In genomic region chr10:47207280-47207613, GRCh38 we compare ENCODE assay signal across 14 cellular contexts.
DNase-seq lines count a peak whose midpoint lies in the region; ATAC-seq and TF ChIP-seq lines count a peak whose summit lies in the region.
"Had no signal": no experiment of that assay in that cellular context is flagged by ENCODE, and none has a peak within 500 bp of the region (broad histone marks: within the 10 kb centered on the region; RNA-seq: fewer than 3 reads in every experiment).

No MANE protein-coding gene starts in this region.

- intact Hi-C loops in activated CD8-positive, alpha-beta T cell treated with anti-CD3 and anti-CD28 coated beads for 36 hours (cut with micrococcal nuclease): loop anchor here (5.0 kb wide), 1 partner anchor 50 kb away; no protein-coding TSS in a partner anchor

- H3K4me3 ChIP-seq in AG10803 (ENCODE audit: low read length): no peak overlapping the region
- no peak overlapping the region for H3K4me3 ChIP-seq in GM23338
- H3K4me3 ChIP-seq in hepatocyte: no peak overlapping the region

- H3K27me3 ChIP-seq in GM23338 (ENCODE audit: insufficient read depth) (no peaks in the 10 kb centered on the region), hepatocyte (no peaks in the 10 kb centered on the region)

- peaks cover 10% of the 10 kb centered on the region for H3K9me3 Mint-ChIP-seq in GM23338
- peaks cover 12% of the 10 kb centered on the region for H3K9me3 Mint-ChIP-seq in activated CD8-positive, alpha-beta T cell treated with anti-CD3 and anti-CD28 coated beads for 36 hours
- H3K9me3 Mint-ChIP-seq: natural killer cell had no signal

- no peak overlapping the region for H3K27ac ChIP-seq in GM23338 (ENCODE audit: low read depth)
- no peak overlapping the region for H3K27ac ChIP-seq in hepatocyte
- H3K27ac ChIP-seq in caudate nucleus (ENCODE audit: low read depth, low read length): no peak overlapping the region
- H3K27ac ChIP-seq: C4-2B had no signal

- DNase-seq in AG10803 (ENCODE audit: low read depth) (peak; percentile 5), GM23338 (ENCODE audit: low spot score) (no peak), hepatocyte (ENCODE audit: low spot score) (peak; percentile 49), mucosa of gallbladder (ENCODE audit: low spot score) (no peak), NCI-H526 treated with DMSO at 0.1 percent for 48 hours (lab: John Stamatoyannopoulos, UW) (no peak), caudate nucleus (lab: John Stamatoyannopoulos, UW) (no peak)
- peak; percentile 42 for DNase-seq in activated CD8-positive, alpha-beta T cell treated with anti-CD3 and anti-CD28 coated beads for 36 hours
- DNase-seq: activated CD8-positive, alpha-beta memory T cell treated with anti-CD3 and anti-CD28 coated beads, Interleukin-2, amount 50 U/mL, for 48 hours; immature natural killer cell; natural killer cell; NCI-H1436 treated with DMSO at 0.1 percent for 48 hours had no signal

- no peak overlapping the region for H3K4me3 Mint-ChIP-seq in GM23338
- peak overlapping the region; percentile 51 for H3K4me3 Mint-ChIP-seq in activated CD8-positive, alpha-beta T cell treated with anti-CD3 and anti-CD28 coated beads for 36 hours
- H3K4me3 Mint-ChIP-seq: immature natural killer cell; natural killer cell; T-helper 1 cell treated with Interleukin-12 subunit alpha and Interleukin-12 subunit beta and Interleukin-4 antibody, amounts not matched to agents 30 μg/mL and 1 μg/mL, for 36 hours had no signal

- H3K27me3 Mint-ChIP-seq in GM23338 (ENCODE audit: insufficient read depth, low read depth, poor library complexity): peaks cover 3% of the 10 kb centered on the region
- H3K27me3 Mint-ChIP-seq in activated CD8-positive, alpha-beta T cell treated with anti-CD3 and anti-CD28 coated beads for 36 hours: no peaks in the 10 kb centered on the region

- H3K9me3 ChIP-seq in hepatocyte (ENCODE audit: low read depth): no peaks in the 10 kb centered on the region

- no peak for TF ChIP-seq CTCF in AG10803 (conservative IDR thresholded peaks at IDR 0.05; ENCODE audit: low read length)
- TF ChIP-seq CTCF in GM23338 (conservative IDR thresholded peaks at IDR 0.05; ENCODE audit: low read depth in 2 of 2): no peak
- TF ChIP-seq CTCF in activated CD8-positive, alpha-beta T cell treated with anti-CD3 and anti-CD28 coated beads for 36 hours (IDR thresholded peaks at IDR 0.05): no peak
- TF ChIP-seq CTCF in hepatocyte (IDR thresholded peaks at IDR 0.05; ENCODE audit: poor library complexity): no peak

- no peaks in the 10 kb centered on the region for H3F3A ChIP-seq in GM23338 (replicated peaks; ENCODE audit: low read depth)

- H4K20me1 ChIP-seq in GM23338 (replicated peaks; ENCODE audit: insufficient read depth): no peaks in the 10 kb centered on the region
- no peaks in the 10 kb centered on the region for H4K20me1 ChIP-seq in hepatocyte (ENCODE audit: insufficient read depth, poor library complexity, severe bottlenecking)

- H3K4me2 ChIP-seq in GM23338 (no peak overlapping the region), hepatocyte (no peak overlapping the region)

- 72% methylated on average over 4 of the region's 4 CpGs for WGBS in hepatocyte (ENCODE audit: low lambda C conversion rate, missing lambda C conversion rate)

- CTCF ChIA-PET in activated CD8-positive, alpha-beta T cell treated with anti-CD3 and anti-CD28 coated beads for 36 hours (lab: Charles Lee): interaction anchor here (0.9 to 1.5 kb wide), 4 partner anchors 10 to 183 kb away, joined by 3 to 5 read pairs (median 3); no protein-coding TSS in a partner anchor

- peaks cover 3% of the 10 kb centered on the region; the same call in 1 of the 3 replicates for H3K36me3 Mint-ChIP-seq in GM23338 (ENCODE audit: low read depth)
- peaks cover 12% of the 10 kb centered on the region for H3K36me3 Mint-ChIP-seq in activated CD8-positive, alpha-beta T cell treated with anti-CD3 and anti-CD28 coated beads for 36 hours (ENCODE audit: low read depth)
- H3K36me3 Mint-ChIP-seq: immature natural killer cell, natural killer cell had no signal

- H3K9me2 ChIP-seq in GM23338 (ENCODE audit: insufficient read depth): 0 out of 2 replicates have a peak, but pooled peaks cover 8% of the 10 kb centered on the region
- no peaks in the 10 kb centered on the region for H3K9me2 ChIP-seq in hepatocyte (replicated peaks; ENCODE audit: insufficient read depth)

- no peaks in the 10 kb centered on the region for H3K36me3 ChIP-seq in GM23338 (ENCODE audit: insufficient read depth)
- no peaks in the 10 kb centered on the region for H3K36me3 ChIP-seq in hepatocyte (replicated peaks; ENCODE audit: insufficient read depth, low read depth)

- H3K4me1 ChIP-seq in GM23338 (ENCODE audit: insufficient read depth) (no peaks in the 10 kb centered on the region), hepatocyte (ENCODE audit: insufficient read depth) (no peaks in the 10 kb centered on the region)

- H3K27ac Mint-ChIP-seq in GM23338: no peak overlapping the region
- H3K27ac Mint-ChIP-seq in activated CD8-positive, alpha-beta T cell treated with anti-CD3 and anti-CD28 coated beads for 36 hours: peak overlapping the region; percentile 95
- H3K27ac Mint-ChIP-seq: immature natural killer cell, natural killer cell had no signal

- no peak for ATAC-seq in GM23338
- peak; percentile 65 for ATAC-seq in activated CD8-positive, alpha-beta T cell treated with anti-CD3 and anti-CD28 coated beads for 36 hours
- ATAC-seq in GM21528 (IDR thresholded peaks at IDR 0.05; ENCODE audit: low FRiP score, unreplicated experiment): no peak

- H2AFZ ChIP-seq in GM23338 (peak overlapping the region; percentile 3; the same call in 1 of the 2 replicates), hepatocyte (no peak overlapping the region)

- peaks cover 2% of the 10 kb centered on the region; the same call in 2 of the 3 replicates for H3K4me1 Mint-ChIP-seq in GM23338
- peaks cover 60% of the 10 kb centered on the region for H3K4me1 Mint-ChIP-seq in activated CD8-positive, alpha-beta T cell treated with anti-CD3 and anti-CD28 coated beads for 36 hours (ENCODE audit: low read depth)

- H3K79me2 ChIP-seq in GM23338 (replicated peaks; ENCODE audit: insufficient read depth): no peaks in the 10 kb centered on the region
- H3K79me2 ChIP-seq in hepatocyte: no peaks in the 10 kb centered on the region

- POLR2A ChIA-PET in activated CD8-positive, alpha-beta T cell treated with anti-CD3 and anti-CD28 coated beads for 36 hours (lab: Charles Lee): interaction anchor here (1.1 to 1.3 kb wide), 3 partner anchors 15 to 53 kb away, joined by 3 to 4 read pairs (median 3); no protein-coding TSS in a partner anchor

TF ChIP-seq in GM23338, 12 proteins besides CTCF, POLR2A, EP300 and RAD21 (continues in another document):
- TF ChIP-seq, protein P1, sequence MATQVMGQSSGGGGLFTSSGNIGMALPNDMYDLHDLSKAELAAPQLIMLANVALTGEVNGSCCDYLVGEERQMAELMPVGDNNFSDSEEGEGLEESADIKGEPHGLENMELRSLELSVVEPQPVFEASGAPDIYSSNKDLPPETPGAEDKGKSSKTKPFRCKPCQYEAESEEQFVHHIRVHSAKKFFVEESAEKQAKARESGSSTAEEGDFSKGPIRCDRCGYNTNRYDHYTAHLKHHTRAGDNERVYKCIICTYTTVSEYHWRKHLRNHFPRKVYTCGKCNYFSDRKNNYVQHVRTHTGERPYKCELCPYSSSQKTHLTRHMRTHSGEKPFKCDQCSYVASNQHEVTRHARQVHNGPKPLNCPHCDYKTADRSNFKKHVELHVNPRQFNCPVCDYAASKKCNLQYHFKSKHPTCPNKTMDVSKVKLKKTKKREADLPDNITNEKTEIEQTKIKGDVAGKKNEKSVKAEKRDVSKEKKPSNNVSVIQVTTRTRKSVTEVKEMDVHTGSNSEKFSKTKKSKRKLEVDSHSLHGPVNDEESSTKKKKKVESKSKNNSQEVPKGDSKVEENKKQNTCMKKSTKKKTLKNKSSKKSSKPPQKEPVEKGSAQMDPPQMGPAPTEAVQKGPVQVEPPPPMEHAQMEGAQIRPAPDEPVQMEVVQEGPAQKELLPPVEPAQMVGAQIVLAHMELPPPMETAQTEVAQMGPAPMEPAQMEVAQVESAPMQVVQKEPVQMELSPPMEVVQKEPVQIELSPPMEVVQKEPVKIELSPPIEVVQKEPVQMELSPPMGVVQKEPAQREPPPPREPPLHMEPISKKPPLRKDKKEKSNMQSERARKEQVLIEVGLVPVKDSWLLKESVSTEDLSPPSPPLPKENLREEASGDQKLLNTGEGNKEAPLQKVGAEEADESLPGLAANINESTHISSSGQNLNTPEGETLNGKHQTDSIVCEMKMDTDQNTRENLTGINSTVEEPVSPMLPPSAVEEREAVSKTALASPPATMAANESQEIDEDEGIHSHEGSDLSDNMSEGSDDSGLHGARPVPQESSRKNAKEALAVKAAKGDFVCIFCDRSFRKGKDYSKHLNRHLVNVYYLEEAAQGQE (IDR thresholded peaks at IDR 0.05; ENCODE audit: unreplicated experiment): no peak
- TF ChIP-seq EZH2phosphoT487 (IDR thresholded peaks at IDR 0.05; ENCODE audit: unreplicated experiment) (no peak), ETS1 (IDR thresholded peaks at IDR 0.05) (no peak), ZNF331 (CRISPR knock-in tag; IDR thresholded peaks at IDR 0.05; ENCODE audit: low read depth) (no peak), JUNB (IDR thresholded peaks at IDR 0.05; ENCODE audit: unreplicated experiment) (no peak), CREB1 (CRISPR knock-in tag; IDR thresholded peaks at IDR 0.05; ENCODE audit: low read depth) (no peak), STAT1 (IDR thresholded peaks at IDR 0.05; ENCODE audit: unreplicated experiment) (no peak), NANOG (IDR thresholded peaks at IDR 0.05; ENCODE audit: borderline replicate concordance) (no peak), POLR2AphosphoS5 (IDR thresholded peaks at IDR 0.05; ENCODE audit: low read depth) (no peak), ZNF114 (CRISPR knock-in tag; IDR thresholded peaks at IDR 0.05) (no peak)

Comparison
In these comparisons a context has a peak if more than half of its experiments do, and no peak if none do; other contexts are left out.
1. DNase-seq: peak in AG10803 (single experiment), activated CD8-positive, alpha-beta T cell treated with anti-CD3 and anti-CD28 coated beads for 36 hours (single experiment) and hepatocyte (single experiment); none in GM23338 (single experiment), mucosa of gallbladder (single experiment), NCI-H526 treated with DMSO at 0.1 percent for 48 hours (single experiment) and caudate nucleus (0 of 61).